ENCODE assay signal across 8 cellular contexts in genomic region chr12:89461649-89462612, GRCh38.
A peak's percentile ranks its signal among the peaks of the same experiment; 100 is the strongest.
DNase-seq lines count a peak whose midpoint lies in the region; ATAC-seq and TF ChIP-seq lines count a peak whose summit lies in the region.

No MANE protein-coding gene starts in this region.

- peak; percentile 81 for TF ChIP-seq CTCF in CD4-positive, alpha-beta T cell (IDR thresholded peaks at IDR 0.05)
- TF ChIP-seq CTCF in WTC11 (IDR thresholded peaks at IDR 0.05) (peak; percentile 49), foreskin keratinocyte (conservative IDR thresholded peaks at IDR 0.05) (peak; percentile 81), ovary (IDR thresholded peaks at IDR 0.05) (peak; percentile 24 to 71 (median 31))

- H3K9me3 Mint-ChIP-seq in CD4-positive, alpha-beta T cell, result no peaks in the 10 kb centered on the region
- H3K9me3 Mint-ChIP-seq in WTC11, result no peaks in the 10 kb centered on the region

- no peak overlapping the region for H3K4me3 ChIP-seq in ovary

- no peak for TF ChIP-seq POLR2A in ovary (IDR thresholded peaks at IDR 0.05)

- H3K36me3 ChIP-seq in ovary, result no peaks in the 10 kb centered on the region

- no peak overlapping the region for H3K27ac ChIP-seq in CD4-positive, alpha-beta T cell (ENCODE audit: low read depth, low read length)
- no peak overlapping the region for H3K27ac ChIP-seq in foreskin keratinocyte
- H3K27ac ChIP-seq in ovary, result no peak overlapping the region

- DNase-seq in CD4-positive, alpha-beta T cell, result no peak
- DNase-seq in NCI-H2107 (lab: John Stamatoyannopoulos, UW) (peak; percentile 13), WTC11 (ENCODE audit: low spot score) (no peak), foreskin keratinocyte (peak in 1 of 2 donors; percentile 64), ovary (no peak), nucleus accumbens (lab: John Stamatoyannopoulos, UW) (no peak)

- 25 to 29% (median 26%) methylated on average over 6 of the region's 6 CpGs for WGBS in ovary, 3 donors

- no peaks in the 10 kb centered on the region for H3K27me3 Mint-ChIP-seq in CD4-positive, alpha-beta T cell
- H3K27me3 Mint-ChIP-seq in WTC11 (ENCODE audit: low read depth), result no peaks in the 10 kb centered on the region

- H3K27me3 ChIP-seq in CD4-positive, alpha-beta T cell (ENCODE audit: control insufficient read depth, insufficient read depth, low read length), result no peaks in the 10 kb centered on the region
- H3K27me3 ChIP-seq in foreskin keratinocyte (no peaks in the 10 kb centered on the region), ovary (no peaks in the 10 kb centered on the region)

- POLR2A ChIA-PET in CD4-positive, alpha-beta T cell (lab: Charles Lee), result interaction anchor here (0.6 to 1.0 kb wide), 3 partner anchors 65 to 391 kb away, joined by 3 to 4 read pairs (median 3); no protein-coding TSS in a partner anchor
- POLR2A ChIA-PET in WTC11 (lab: Charles Lee), result interaction anchor here (1.0 kb wide), 1 partner anchor 115 kb away, joined by 4 read pairs; no protein-coding TSS in a partner anchor

- peaks cover 16% of the 10 kb centered on the region for H3K4me1 Mint-ChIP-seq in CD4-positive, alpha-beta T cell (ENCODE audit: low read depth)
- H3K4me1 Mint-ChIP-seq in WTC11, result peaks cover 25% of the 10 kb centered on the region

- peak overlapping the region; percentile 40 for H3K4me3 Mint-ChIP-seq in CD4-positive, alpha-beta T cell
- H3K4me3 Mint-ChIP-seq in WTC11, result no peak overlapping the region

- TF ChIP-seq EP300 in ovary (IDR thresholded peaks at IDR 0.05), result no peak

- no peaks in the 10 kb centered on the region for H3K9me3 ChIP-seq in CD4-positive, alpha-beta T cell (ENCODE audit: control insufficient read depth, low read length)
- H3K9me3 ChIP-seq in ovary, result no peaks in the 10 kb centered on the region

- CTCF ChIA-PET in CD4-positive, alpha-beta T cell (lab: Charles Lee), result interaction anchor here (0.7 to 1.8 kb wide), 4 partner anchors 46 to 442 kb away, joined by 3 to 9 read pairs (median 3); no protein-coding TSS in a partner anchor
- CTCF ChIA-PET in WTC11 (lab: Charles Lee), result interaction anchor here (0.6 to 1.7 kb wide), 10 partner anchors 10 to 869 kb away, joined by 3 to 7 read pairs (median 3); no protein-coding TSS in a partner anchor

- H3K4me1 ChIP-seq in foreskin keratinocyte (no peaks in the 10 kb centered on the region), ovary (ENCODE audit: insufficient read depth) (peaks cover 2% of the 10 kb centered on the region)

- peaks cover 25% of the 10 kb centered on the region for H3K36me3 Mint-ChIP-seq in CD4-positive, alpha-beta T cell (ENCODE audit: low read depth)
- H3K36me3 Mint-ChIP-seq in WTC11, result no peaks in the 10 kb centered on the region

- H3K27ac Mint-ChIP-seq in CD4-positive, alpha-beta T cell, result no peak overlapping the region
- H3K27ac Mint-ChIP-seq in WTC11, result no peak overlapping the region

- intact Hi-C loops in CD4-positive, alpha-beta T cell (cut with DNase I, micrococcal nuclease), result loop anchor here (1.0 to 10.0 kb wide), 6 partner anchors 67 to 1350 kb away; no protein-coding TSS in a partner anchor
- intact Hi-C loops in ovary (cut with DNase I), result loop anchor here in 3 of 4 donors (5.0 to 10.0 kb wide), 4 partner anchors 117 to 445 kb away; no protein-coding TSS in a partner anchor

- ATAC-seq in CD4-positive, alpha-beta T cell (ENCODE audit: poor library complexity), result peak; percentile 88
- ATAC-seq in GM18907 (IDR thresholded peaks at IDR 0.05; ENCODE audit: unreplicated experiment) (peak; percentile 93), HG03097 (IDR thresholded peaks at IDR 0.05; ENCODE audit: low FRiP score, unreplicated experiment) (peak; percentile 88), WTC11 (peak; percentile 70), foreskin keratinocyte (peak; percentile 75)

TF ChIP-seq in WTC11, 78 proteins besides CTCF, POLR2A, EP300 and RAD21 (continues in another document):
- no peak for TF ChIP-seq ATF6 (CRISPR knock-in tag; IDR thresholded peaks at IDR 0.05)
- no peak for TF ChIP-seq ZNF396 (CRISPR knock-in tag; IDR thresholded peaks at IDR 0.05; ENCODE audit: borderline replicate concordance)
- TF ChIP-seq FOXP4 (CRISPR knock-in tag; IDR thresholded peaks at IDR 0.05), result no peak
- no peak for TF ChIP-seq ZMAT4 (CRISPR knock-in tag; IDR thresholded peaks at IDR 0.05)
- TF ChIP-seq MLX (CRISPR knock-in tag; IDR thresholded peaks at IDR 0.05), result no peak
- TF ChIP-seq MYBL2 (CRISPR knock-in tag; IDR thresholded peaks at IDR 0.05), result no peak
- TF ChIP-seq FOXP1 (CRISPR knock-in tag; IDR thresholded peaks at IDR 0.05; ENCODE audit: borderline replicate concordance), result no peak
- TF ChIP-seq HMGXB4 (CRISPR knock-in tag; IDR thresholded peaks at IDR 0.05), result no peak
- no peak for TF ChIP-seq KAT7 (CRISPR knock-in tag; IDR thresholded peaks at IDR 0.05; ENCODE audit: borderline replicate concordance)
- TF ChIP-seq ELF4 (CRISPR knock-in tag; IDR thresholded peaks at IDR 0.05; ENCODE audit: low read depth), result no peak
- no peak for TF ChIP-seq RELA (CRISPR knock-in tag; IDR thresholded peaks at IDR 0.05; ENCODE audit: borderline replicate concordance)

Comparison
In these comparisons a context has a peak if more than half of its experiments do, and no peak if none do; other contexts are left out.
1. CTCF ChIP-seq: peak in every context shown above with its lines; median percentile 81 in CD4-positive, alpha-beta T cell; 81 in foreskin keratinocyte; 49 in WTC11; 31 in ovary.